In genomic region chr7:50119815-50120637, GRCh38 we compare ENCODE assay signal across 1 cellular context.
TF ChIP-seq lines count a peak whose summit lies in the region.

No MANE protein-coding gene starts in this region.

TF ChIP-seq in K562, 482 proteins besides CTCF, POLR2A, EP300 and RAD21 (continued from another document):
- TF ChIP-seq, protein P1, sequence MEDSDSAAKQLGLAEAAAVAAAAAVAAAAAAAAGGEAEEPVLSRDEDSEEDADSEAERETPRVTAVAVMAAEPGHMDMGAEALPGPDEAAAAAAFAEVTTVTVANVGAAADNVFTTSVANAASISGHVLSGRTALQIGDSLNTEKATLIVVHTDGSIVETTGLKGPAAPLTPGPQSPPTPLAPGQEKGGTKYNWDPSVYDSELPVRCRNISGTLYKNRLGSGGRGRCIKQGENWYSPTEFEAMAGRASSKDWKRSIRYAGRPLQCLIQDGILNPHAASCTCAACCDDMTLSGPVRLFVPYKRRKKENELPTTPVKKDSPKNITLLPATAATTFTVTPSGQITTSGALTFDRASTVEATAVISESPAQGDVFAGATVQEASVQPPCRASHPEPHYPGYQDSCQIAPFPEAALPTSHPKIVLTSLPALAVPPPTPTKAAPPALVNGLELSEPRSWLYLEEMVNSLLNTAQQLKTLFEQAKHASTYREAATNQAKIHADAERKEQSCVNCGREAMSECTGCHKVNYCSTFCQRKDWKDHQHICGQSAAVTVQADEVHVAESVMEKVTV (CRISPR knock-in tag; IDR thresholded peaks at IDR 0.05): peak; percentile 58; the same call in 1 of the 2 replicates
- TF ChIP-seq SPI1 (IDR thresholded peaks at IDR 0.05; ENCODE audit: borderline replicate concordance, low read depth, low read length): no peak
TF ChIP-seq in K562: peak in this region for 7.
